In genomic region chr10:3886666-3887251, GRCh38 we compare ENCODE assay signal across 9 cellular contexts.
DNase-seq lines count a peak whose midpoint lies in the region; ATAC-seq and TF ChIP-seq lines count a peak whose summit lies in the region.
"Had no signal": no experiment of that assay in that cellular context is flagged by ENCODE, and none has a peak within 500 bp of the region (broad histone marks: within the 10 kb centered on the region; RNA-seq: fewer than 3 reads in every experiment).

No MANE protein-coding gene starts in this region.

- intact Hi-C loops in testis (cut with DNase I; ENCODE audit: low total_unique reads): no loop called here

- no peak for ATAC-seq in HG02610 (IDR thresholded peaks at IDR 0.05; ENCODE audit: unreplicated experiment)

- in situ Hi-C loops in astrocyte of the cerebellum (cut with HindIII; ENCODE audit: low sequenced_read_pairs): no loop called here

- no peak for TF ChIP-seq POLR2A in testis (IDR thresholded peaks at IDR 0.05)

- no peaks in the 10 kb centered on the region for H3K9me3 ChIP-seq in testis
- H3K9me3 ChIP-seq: SJCRH30 had no signal

- H3K36me3 ChIP-seq in testis (ENCODE audit: low read depth, missing control alignments): no peaks in the 10 kb centered on the region
- H3K36me3 ChIP-seq: SJCRH30 had no signal

- H3K27ac ChIP-seq in testis: peak overlapping the region; percentile 8 to 74
- H3K27ac ChIP-seq: SJCRH30 had no signal

- H3K4me3 ChIP-seq in astrocyte of the cerebellum (ENCODE audit: low read depth, low read length): no peak overlapping the region
- no peak overlapping the region for H3K4me3 ChIP-seq in testis
- H3K4me3 ChIP-seq: SJCRH30 had no signal

- peak; percentile 33 for DNase-seq in SIG-M5 treated with dmso at 0.1 percent for 504 hours (lab: John Stamatoyannopoulos, UW; ENCODE audit: unreplicated experiment)
- no peak for DNase-seq in SIG-M5 (lab: John Stamatoyannopoulos, UW)
- DNase-seq in astrocyte of the cerebellum (ENCODE audit: low read depth): peak; percentile 87
- peak; percentile 99 for DNase-seq in kidney tubule cell (ENCODE audit: low spot score)
- peak; percentile 40 for DNase-seq in testis
- no peak for DNase-seq in midbrain (lab: John Stamatoyannopoulos, UW)
- DNase-seq in T-helper 2 cell: no peak

- H3K27me3 ChIP-seq in testis: no peaks in the 10 kb centered on the region
- H3K27me3 ChIP-seq: SJCRH30 had no signal

- TF ChIP-seq CTCF in astrocyte of the cerebellum (IDR thresholded peaks at IDR 0.05; ENCODE audit: low read depth, low read length, missing control alignments) (no peak), testis (IDR thresholded peaks at IDR 0.05) (no peak)

- 13 to 21% methylated on average over 11 of the region's 11 CpGs for WGBS in testis, 2 donors

- H3K4me1 ChIP-seq in testis: peaks cover 17% of the 10 kb centered on the region

Comparison
In these comparisons a context has a peak if more than half of its experiments do, and no peak if none do; other contexts are left out.
1. DNase-seq: peak in SIG-M5 treated with dmso at 0.1 percent for 504 hours (single experiment), astrocyte of the cerebellum (single experiment), kidney tubule cell (single experiment) and testis (single experiment); none in SIG-M5 (single experiment), midbrain (single experiment) and T-helper 2 cell (0 of 5).